9 cellular contexts compared by ENCODE assay signal in the genomic region with DNA sequence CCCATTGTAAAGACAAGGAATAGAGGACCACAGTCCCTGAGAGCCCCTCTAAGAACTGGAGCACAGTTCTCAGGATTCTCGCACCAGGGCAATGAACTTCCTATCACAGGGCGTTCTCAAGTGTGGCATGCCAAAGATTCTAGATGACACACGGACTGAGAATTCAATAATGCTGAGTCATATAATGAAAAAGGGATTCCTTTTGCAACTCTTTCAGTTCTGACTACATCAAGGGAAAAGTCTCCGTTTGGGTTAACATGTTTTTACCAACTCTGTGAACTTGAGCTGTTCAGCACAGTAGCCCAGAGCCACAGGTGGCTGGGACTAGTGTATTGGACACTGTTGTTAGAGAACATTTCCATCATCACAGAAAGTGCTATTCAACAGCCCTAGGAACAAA. TPM values are rescaled to one million over a fixed set of nuclear protein-coding genes. Genes with fewer than 3 reads are reported as not detected.
DNase-seq lines count a peak whose midpoint lies in the region; ATAC-seq, FAIRE-seq and TF ChIP-seq lines count a peak whose summit lies in the region.
"Had no signal": no experiment of that assay in that cellular context is flagged by ENCODE, and none has a peak within 500 bp of the region (broad histone marks: within the 10 kb centered on the region; RNA-seq: fewer than 3 reads in every experiment).

No MANE protein-coding gene starts in this region.

- H3K4me3 Mint-ChIP-seq in activated T-cell treated with anti-CD3 and anti-CD28 coated beads, Interleukin-2, amount 50 U/mL, for 72 hours, result peak overlapping the region; percentile 39 to 71

- peak overlapping the region; percentile 9; the same call in 1 of the 2 replicates for H3K4me3 ChIP-seq in PC-9
- H3K4me3 ChIP-seq in endothelial cell of umbilical vein (replicated peaks in 1 of 3; ENCODE audit: insufficient read depth in 1 of 3, low read depth in 1 of 3, low read length in 3 of 3), result no peak overlapping the region
- H3K4me3 ChIP-seq in gastrocnemius medialis, result no peak overlapping the region

- in situ Hi-C loops in gastrocnemius medialis (cut with MboI; ENCODE audit: low sequenced_read_pairs in 4 of 4), result loop anchor here in 1 of 4 donors (25.0 kb wide), 1 partner anchor 295 kb away; the partner anchor contains the start of gene MRPS10

- no peaks in the 10 kb centered on the region for H3K9me2 ChIP-seq in PC-9 (ENCODE audit: insufficient read depth)

- peak; percentile 38 for TF ChIP-seq POLR2A in endothelial cell of umbilical vein (IDR thresholded peaks at IDR 0.05; ENCODE audit: low read depth, low read length)
- TF ChIP-seq POLR2A in gastrocnemius medialis (IDR thresholded peaks at IDR 0.05), result no peak

- H3K9me3 Mint-ChIP-seq in activated T-cell treated with anti-CD3 and anti-CD28 coated beads, Interleukin-2, amount 50 U/mL, for 72 hours, result no peaks in the 10 kb centered on the region

- no peaks in the 10 kb centered on the region for H3K27me3 Mint-ChIP-seq in activated T-cell treated with anti-CD3 and anti-CD28 coated beads, Interleukin-2, amount 50 U/mL, for 72 hours (ENCODE audit: low read depth)

- CTCF ChIA-PET in PC-9 (lab: Charles Lee), result interaction anchor here (0.7 kb wide), 1 partner anchor 131 kb away, joined by 3 read pairs; no protein-coding TSS in a partner anchor
- CTCF ChIA-PET in endothelial cell of umbilical vein (lab: Charles Lee), result interaction anchor here (0.6 to 1.6 kb wide), 3 partner anchors 22 to 130 kb away, joined by 4 to 8 read pairs (median 4); partner anchors contain the start of gene TOMM6

- H3F3A ChIP-seq in PC-9 (ENCODE audit: insufficient read depth, low read depth), result peaks cover 20% of the 10 kb centered on the region; the same call in 1 of the 2 replicates

- peaks cover 30% of the 10 kb centered on the region for H3K4me1 ChIP-seq in PC-9 (replicated peaks; ENCODE audit: insufficient read depth)
- peaks cover 27% of the 10 kb centered on the region for H3K4me1 ChIP-seq in endothelial cell of umbilical vein (ENCODE audit: control insufficient read depth, extremely low read depth, insufficient read depth, low read length)
- peaks cover 23 to 26% of the 10 kb centered on the region in 2 donors for H3K4me1 ChIP-seq in gastrocnemius medialis

- H3K79me2 ChIP-seq in PC-9 (ENCODE audit: low read depth) (peaks cover 44% of the 10 kb centered on the region), endothelial cell of umbilical vein (ENCODE audit: control insufficient read depth, insufficient read depth, low read length) (peaks cover 41% of the 10 kb centered on the region)

- H3K27ac ChIP-seq in PC-9, result peak overlapping the region; percentile 95
- H3K27ac ChIP-seq in endothelial cell of umbilical vein (ENCODE audit: insufficient read depth, low read depth, low read length), result peak overlapping the region; percentile 91
- peak overlapping the region in 3 of 4 donors; percentile 21 to 53 (median 50) for H3K27ac ChIP-seq in gastrocnemius medialis

- H3K9me3 ChIP-seq in PC-9 (ENCODE audit: insufficient read depth, low read depth) (no peaks in the 10 kb centered on the region), endothelial cell of umbilical vein (replicated peaks; ENCODE audit: control insufficient read depth, insufficient read depth, low read length) (no peaks in the 10 kb centered on the region), gastrocnemius medialis (no peaks in the 10 kb centered on the region)

- H3K36me3 ChIP-seq in PC-9 (ENCODE audit: low read depth), result peaks cover 11% of the 10 kb centered on the region; the same call in 1 of the 2 replicates
- H3K36me3 ChIP-seq in endothelial cell of umbilical vein (ENCODE audit: control insufficient read depth in 2 of 2, extremely low read depth in 1 of 2, insufficient read depth in 2 of 2, low read length in 2 of 2), result no peaks in the 10 kb centered on the region
- H3K36me3 ChIP-seq in gastrocnemius medialis, result peaks cover 0 to 37% of the 10 kb centered on the region in 2 donors

- no TSS peak for BruUV-seq in PC-9 (replicated peaks; lab: Mats Ljungman, UMichigan)
- no TSS peak for BruUV-seq in endothelial cell of umbilical vein (replicated peaks; lab: Mats Ljungman, UMichigan)

- H2AFZ ChIP-seq in PC-9 (no peak overlapping the region), endothelial cell of umbilical vein (ENCODE audit: low read depth, low read length) (peak overlapping the region; percentile 64)

- peak in 1 of 2 donors; percentile 25 for ATAC-seq in activated T-cell treated with anti-CD3 and anti-CD28 coated beads, Interleukin-2, amount 50 U/mL, for 72 hours (replicated peaks in 1 of 2)
- ATAC-seq in gastrocnemius medialis (no peak), GM21786 (IDR thresholded peaks at IDR 0.05; ENCODE audit: unreplicated experiment) (no peak), GM18868 (IDR thresholded peaks at IDR 0.05; ENCODE audit: unreplicated experiment) (no peak)

- no peak for TF ChIP-seq CTCF in PC-9 (conservative IDR thresholded peaks at IDR 0.05)
- no peak for TF ChIP-seq CTCF in endothelial cell of umbilical vein (IDR thresholded peaks at IDR 0.05; ENCODE audit: extremely low read depth in 1 of 2, insufficient read depth in 1 of 2, low read depth in 1 of 2, low read length in 2 of 2)
- no peak for TF ChIP-seq CTCF in gastrocnemius medialis (IDR thresholded peaks at IDR 0.05 in 4 of 5, conservative IDR thresholded peaks at IDR 0.05 in 1 of 5)

- FAIRE-seq in endothelial cell of umbilical vein (lab: Jason Lieb, UNC), result peak; percentile 95

- H3K27me3 ChIP-seq in PC-9 (ENCODE audit: insufficient read depth, low read depth), result no peaks in the 10 kb centered on the region
- no peaks in the 10 kb centered on the region for H3K27me3 ChIP-seq in endothelial cell of umbilical vein (ENCODE audit: control insufficient read depth in 2 of 2, insufficient read depth in 2 of 2, low read length in 2 of 2)
- H3K27me3 ChIP-seq in gastrocnemius medialis, result no peaks in the 10 kb centered on the region

- H3K4me2 ChIP-seq in PC-9 (peak overlapping the region; percentile 69), endothelial cell of umbilical vein (ENCODE audit: insufficient read depth, low read length) (peak overlapping the region; percentile 87)

- H3K27ac Mint-ChIP-seq in activated T-cell treated with anti-CD3 and anti-CD28 coated beads, Interleukin-2, amount 50 U/mL, for 72 hours, result peak overlapping the region; percentile 72

- no peak for DNase-seq in activated T-cell treated with anti-CD3 and anti-CD28 coated beads, Interleukin-2, amount 50 U/mL, for 72 hours
- no peak for DNase-seq in activated T-cell treated with anti-CD3 and anti-CD28 coated beads for 4 hours
- peak; percentile 58 to 93 for DNase-seq in PC-9
- peak; percentile 83 for DNase-seq in endothelial cell of umbilical vein (ENCODE audit: low read depth, low spot score)
- no peak for DNase-seq in gastrocnemius medialis
- DNase-seq in posterior vena cava (ENCODE audit: low spot score), result no peak
- DNase-seq: activated T-cell treated with anti-CD3 and anti-CD28 coated beads, Interleukin-2, amount 50 U/mL, for 1 hour had no signal

- dilution Hi-C loops in endothelial cell of umbilical vein (cut with MboI; ENCODE audit: extremely low pct_ligation_motif_present, low sequenced_read_pairs), result no loop called here

- POLR2A ChIA-PET in PC-9 (lab: Charles Lee; ENCODE audit: unreplicated experiment) (interaction anchor here (0.5 to 0.6 kb wide), 2 partner anchors 29 to 258 kb away, joined by 3 to 9 read pairs; no protein-coding TSS in a partner anchor), endothelial cell of umbilical vein (lab: Charles Lee) (no interaction called here)

- intact Hi-C loops in PC-9 (cut with micrococcal nuclease; ENCODE audit: unreplicated experiment), result no loop called here
- intact Hi-C loops in endothelial cell of umbilical vein (cut with micrococcal nuclease), result loop anchor here (1.0 to 2.0 kb wide), 3 partner anchors 15 to 130 kb away; partner anchors contain the start of genes TOMM6 and USP49
- intact Hi-C loops in gastrocnemius medialis (cut with DNase I; ENCODE audit: low total_unique reads), result no loop called here
- intact Hi-C loops in posterior vena cava (cut with DNase I), result no loop called here

- H4K20me1 ChIP-seq in PC-9 (ENCODE audit: insufficient read depth) (peaks cover 2% of the 10 kb centered on the region; the same call in 1 of the 2 replicates), endothelial cell of umbilical vein (replicated peaks; ENCODE audit: control insufficient read depth, extremely low read depth, insufficient read depth, low read length) (no peaks in the 10 kb centered on the region)

- H3K9ac ChIP-seq in endothelial cell of umbilical vein (replicated peaks; ENCODE audit: extremely low read depth, insufficient read depth, low read length), result peak overlapping the region; percentile 73

- H3K9me1 ChIP-seq in endothelial cell of umbilical vein (replicated peaks; ENCODE audit: control insufficient read depth, extremely low read depth, insufficient read depth, low read length), result no peaks in the 10 kb centered on the region

- peaks cover 6 to 9% of the 10 kb centered on the region in 2 donors for H3K36me3 Mint-ChIP-seq in activated T-cell treated with anti-CD3 and anti-CD28 coated beads, Interleukin-2, amount 50 U/mL, for 72 hours (ENCODE audit: insufficient read depth in 2 of 2)

- peaks cover 36% of the 10 kb centered on the region for H3K4me1 Mint-ChIP-seq in activated T-cell treated with anti-CD3 and anti-CD28 coated beads, Interleukin-2, amount 50 U/mL, for 72 hours (ENCODE audit: low read depth)

RNA-seq across cellular contexts. Expression of gene MED20, which starts 3.4 kb away (rescaled TPM):
- 10 to 100 TPM; 24.9 to 34.6 TPM for total RNA-seq in activated T-cell treated with anti-CD3 and anti-CD28 coated beads, Interleukin-2, amount 50 U/mL, for 72 hours
- total RNA-seq in PC-9 (2021) (45.8 and 61.8 TPM in 2 replicates), endothelial cell of umbilical vein (25.5 and 30.4 TPM in 2 replicates), gastrocnemius medialis (10 to 100 TPM; 11.5 to 16.5 (median 12.1) TPM), posterior vena cava (10 to 100 TPM; 11.9 to 17.8 TPM)
- polyA plus RNA-seq in endothelial cell of umbilical vein, result 34.8 and 37.8 TPM in 2 replicates
- polyA plus RNA-seq in endothelial cell of umbilical vein (2011; cell fraction: cytosol; rRNA removed), result 34.4 and 35.1 TPM in 2 replicates
- 27.9 and 28.7 TPM in 2 replicates for polyA plus RNA-seq in endothelial cell of umbilical vein (2011; cell fraction: nucleus; rRNA removed)
- 30.1 and 36.2 TPM in 2 replicates for polyA plus RNA-seq in endothelial cell of umbilical vein (2012)
- 45.6 and 53.3 TPM in 2 replicates for polyA minus RNA-seq in endothelial cell of umbilical vein
- 17.7 TPM for polyA minus RNA-seq in endothelial cell of umbilical vein (2011; cell fraction: cytosol; rRNA and poly(A)+ RNA removed)
- 18.3 and 27.9 TPM in 2 replicates for polyA minus RNA-seq in endothelial cell of umbilical vein (2011; cell fraction: nucleus; rRNA and poly(A)+ RNA removed)

RNA-seq across cellular contexts. Expression of gene BYSL, which starts 3.8 kb away (rescaled TPM):
- 10 to 100 TPM; 30.4 to 38.1 TPM for total RNA-seq in activated T-cell treated with anti-CD3 and anti-CD28 coated beads, Interleukin-2, amount 50 U/mL, for 72 hours
- total RNA-seq in PC-9 (2021) (33.0 and 36.5 TPM in 2 replicates), endothelial cell of umbilical vein (41.8 and 45.7 TPM in 2 replicates), gastrocnemius medialis (10 to 100 TPM in 3 of 4 donors, 1 to 10 TPM in 1; 8.0 to 16.6 (median 12.9) TPM), posterior vena cava (10 to 100 TPM; 12.7 to 16.8 TPM)
- polyA plus RNA-seq in endothelial cell of umbilical vein, result 32.9 and 33.1 TPM in 2 replicates
- 33.9 and 42.1 TPM in 2 replicates for polyA plus RNA-seq in endothelial cell of umbilical vein (2011; cell fraction: cytosol; rRNA removed)
- polyA plus RNA-seq in endothelial cell of umbilical vein (2011; cell fraction: nucleus; rRNA removed), result 45.7 and 60.4 TPM in 2 replicates
- polyA plus RNA-seq in endothelial cell of umbilical vein (2012), result 30.0 and 38.9 TPM in 2 replicates
- polyA minus RNA-seq in endothelial cell of umbilical vein, result 25.0 and 35.0 TPM in 2 replicates
- 36.4 TPM for polyA minus RNA-seq in endothelial cell of umbilical vein (2011; cell fraction: cytosol; rRNA and poly(A)+ RNA removed)
- 15.7 and 16.9 TPM in 2 replicates for polyA minus RNA-seq in endothelial cell of umbilical vein (2011; cell fraction: nucleus; rRNA and poly(A)+ RNA removed)

RNA-seq across cellular contexts. Expression of gene USP49, which starts 22.4 kb away (rescaled TPM):
- total RNA-seq in activated T-cell treated with anti-CD3 and anti-CD28 coated beads, Interleukin-2, amount 50 U/mL, for 72 hours, result 10 to 100 TPM; 13.3 to 14.8 TPM
- total RNA-seq in PC-9 (2021) (10.9 and 13.9 TPM in 2 replicates), endothelial cell of umbilical vein (4.1 and 4.5 TPM in 2 replicates), gastrocnemius medialis (1 to 10 TPM in 2 of 4 donors, under 1 TPM in 2; 0.27 to 2.8 (median 1.1) TPM), posterior vena cava (1 to 10 TPM; 2.7 to 3.1 TPM)
- 2.1 and 2.4 TPM in 2 replicates for polyA plus RNA-seq in endothelial cell of umbilical vein
- polyA plus RNA-seq in endothelial cell of umbilical vein (2011; cell fraction: cytosol; rRNA removed), result 1.2 and 1.9 TPM in 2 replicates
- polyA plus RNA-seq in endothelial cell of umbilical vein (2011; cell fraction: nucleus; rRNA removed), result 10.6 and 11.7 TPM in 2 replicates
- 4.1 and 4.6 TPM in 2 replicates for polyA plus RNA-seq in endothelial cell of umbilical vein (2012)
- polyA minus RNA-seq in endothelial cell of umbilical vein, result 4.4 and 5.0 TPM in 2 replicates
- 2.4 TPM for polyA minus RNA-seq in endothelial cell of umbilical vein (2011; cell fraction: cytosol; rRNA and poly(A)+ RNA removed)
- polyA minus RNA-seq in endothelial cell of umbilical vein (2011; cell fraction: nucleus; rRNA and poly(A)+ RNA removed), result 7.1 and 9.0 TPM in 2 replicates

RNA-seq across cellular contexts. Expression of gene CCND3, which starts 24.1 kb away (rescaled TPM):
- 100 to 1,000 TPM; 256 to 259 TPM for total RNA-seq in activated T-cell treated with anti-CD3 and anti-CD28 coated beads, Interleukin-2, amount 50 U/mL, for 72 hours
- total RNA-seq in PC-9 (2021) (70.5 and 75.1 TPM in 2 replicates), endothelial cell of umbilical vein (87.5 and 96.7 TPM in 2 replicates), gastrocnemius medialis (10 to 100 TPM; 28.9 to 48.7 (median 44.7) TPM), posterior vena cava (10 to 100 TPM; 47.7 to 53.3 TPM)
- 97.0 and 98.7 TPM in 2 replicates for polyA plus RNA-seq in endothelial cell of umbilical vein
- 80.5 and 93.5 TPM in 2 replicates for polyA plus RNA-seq in endothelial cell of umbilical vein (2011; cell fraction: cytosol; rRNA removed)
- 53.2 and 56.7 TPM in 2 replicates for polyA plus RNA-seq in endothelial cell of umbilical vein (2011; cell fraction: nucleus; rRNA removed)
- 87.3 and 94.2 TPM in 2 replicates for polyA plus RNA-seq in endothelial cell of umbilical vein (2012)
- 41.5 and 52.5 TPM in 2 replicates for polyA minus RNA-seq in endothelial cell of umbilical vein
- 48.2 TPM for polyA minus RNA-seq in endothelial cell of umbilical vein (2011; cell fraction: cytosol; rRNA and poly(A)+ RNA removed)
- 24.4 and 25.3 TPM in 2 replicates for polyA minus RNA-seq in endothelial cell of umbilical vein (2011; cell fraction: nucleus; rRNA and poly(A)+ RNA removed)

Comparison
In these comparisons a context has a peak if more than half of its experiments do, and no peak if none do; other contexts are left out.
1. DNase-seq: peak in PC-9 (2 of 2) and endothelial cell of umbilical vein (single experiment); none in activated T-cell treated with anti-CD3 and anti-CD28 coated beads, Interleukin-2, amount 50 U/mL, for 72 hours (0 of 2), activated T-cell treated with anti-CD3 and anti-CD28 coated beads for 4 hours (single experiment), gastrocnemius medialis (0 of 2) and posterior vena cava (single experiment).
2. Peak in every context shown above with its lines, with median percentiles within 50 percentile points of each other: H3K27ac ChIP-seq.